ENCODE assay signal across 31 cellular contexts in the genomic region with DNA sequence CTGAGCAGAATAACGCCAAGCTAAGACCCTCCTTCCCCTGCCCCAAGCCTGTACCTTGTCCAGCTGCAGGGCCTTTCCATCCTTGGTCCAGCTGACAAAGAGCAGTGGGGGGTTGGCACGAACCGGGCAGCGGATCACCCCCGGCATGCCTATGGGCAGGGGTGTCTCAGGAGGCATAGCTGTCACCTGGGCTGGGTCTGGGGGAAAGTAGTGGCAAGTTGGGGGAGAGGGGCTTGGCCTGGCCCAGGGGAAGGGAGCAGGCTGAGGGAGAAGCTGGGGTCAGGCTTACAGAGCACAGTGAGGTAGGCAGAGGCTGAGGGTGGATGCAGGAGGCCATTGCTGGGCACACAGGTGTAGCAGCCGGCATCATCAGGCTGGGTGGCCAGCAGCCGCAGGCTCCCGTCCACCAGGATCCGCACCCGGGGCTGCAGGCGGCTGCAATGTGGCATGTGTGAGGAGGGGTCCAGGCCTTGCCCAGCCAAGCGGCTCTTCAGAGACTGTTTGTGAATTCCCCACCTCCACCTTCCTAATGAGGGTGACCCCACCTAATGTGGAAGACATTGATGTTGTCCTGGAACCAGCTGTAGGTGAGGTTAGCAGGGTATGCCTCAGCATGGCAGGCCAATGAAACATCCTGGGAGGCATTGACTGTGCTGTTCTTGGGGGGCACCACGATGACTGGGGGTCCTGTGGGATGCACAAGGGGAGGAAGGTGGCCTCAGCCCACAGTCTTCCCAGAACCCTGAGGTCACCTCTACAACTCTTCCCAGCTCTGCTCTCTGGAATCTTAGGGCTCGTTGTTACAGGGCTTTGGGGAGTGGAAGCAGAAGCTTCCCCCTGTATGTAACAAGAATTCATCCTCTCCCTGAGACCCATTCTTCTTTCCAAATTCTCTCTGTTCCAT. TPM values are rescaled to one million over a fixed set of nuclear protein-coding genes. Genes with fewer than 3 reads are reported as not detected.
"Had no signal": no experiment of that assay in that cellular context is flagged by ENCODE, and none has a peak within 500 bp of the region (broad histone marks: within the 10 kb centered on the region; RNA-seq: fewer than 3 reads in every experiment).

No MANE protein-coding gene starts in this region.

- DNase-seq: activated CD4-positive, alpha-beta T cell treated with anti-CD3 and anti-CD28 coated beads for 1 hour; activated CD4-positive, alpha-beta T cell treated with anti-CD3 and anti-CD28 coated beads for 48 hours; activated CD4-positive, CD25-positive, alpha-beta regulatory T cell; activated CD8-positive, alpha-beta T cell treated with anti-CD3 and anti-CD28 coated beads for 36 hours; activated gamma-delta T cell treated with Interleukin-2 at 50 U/mL for 16 hours; activated naive CD4-positive, alpha-beta T cell treated with anti-CD3 and anti-CD28 coated beads for 36 hours; activated T-cell treated with anti-CD3 and anti-CD28 coated beads, Interleukin-2, amount 50 U/mL, for 24 hours; adrenal gland; body of pancreas; caudate nucleus; cerebellar nuclear complex; NCI-H1105; NCI-H1417 treated with DMSO at 0.1 percent for 48 hours; NCI-H187 treated with DMSO at 0.1 percent for 48 hours; NCI-H2081 treated with DMSO at 0.1 percent for 48 hours; NCI-H226; NCI-H524 treated with DMSO at 0.1 percent for 48 hours; SIG-M5; T-helper 1 cell; T1000; WERI-Rb-1 had no signal

- H3K9me3 ChIP-seq: adrenal gland, body of pancreas had no signal

- H3K4me3 ChIP-seq: adrenal gland, body of pancreas, K562 had no signal

- H3K4me3 Mint-ChIP-seq: activated CD8-positive, alpha-beta T cell treated with anti-CD3 and anti-CD28 coated beads for 36 hours; activated naive CD4-positive, alpha-beta T cell treated with anti-CD3 and anti-CD28 coated beads for 36 hours; activated T-cell treated with anti-CD3 and anti-CD28 coated beads, Interleukin-2, amount 50 U/mL, for 24 hours had no signal

- H3K27ac ChIP-seq: adrenal gland, body of pancreas, WERI-Rb-1 had no signal

- ATAC-seq: activated CD8-positive, alpha-beta T cell treated with anti-CD3 and anti-CD28 coated beads for 36 hours; activated naive CD4-positive, alpha-beta T cell treated with anti-CD3 and anti-CD28 coated beads, Interleukin-2, amount 50 U/mL, for 72 hours; body of pancreas; K562; Panc1; Right ventricle myocardium inferior; SK-N-SH treated with all-trans-retinoic acid at 6 μM for 48 hours had no signal

- H3K36me3 ChIP-seq: adrenal gland had no signal

- H3K27me3 ChIP-seq: body of pancreas had no signal

- H3K27ac Mint-ChIP-seq: activated CD8-positive, alpha-beta T cell treated with anti-CD3 and anti-CD28 coated beads for 36 hours; activated naive CD4-positive, alpha-beta T cell treated with anti-CD3 and anti-CD28 coated beads for 36 hours; activated naive CD4-positive, alpha-beta T cell treated with anti-CD3 and anti-CD28 coated beads, Interleukin-2, amount 50 U/mL, for 72 hours; activated T-cell treated with anti-CD3 and anti-CD28 coated beads, Interleukin-2, amount 50 U/mL, for 24 hours had no signal

- H3K36me3 Mint-ChIP-seq: activated naive CD4-positive, alpha-beta T cell treated with anti-CD3 and anti-CD28 coated beads, Interleukin-2, amount 50 U/mL, for 72 hours had no signal

- H3K9me3 Mint-ChIP-seq: activated CD8-positive, alpha-beta T cell treated with anti-CD3 and anti-CD28 coated beads for 36 hours; activated naive CD4-positive, alpha-beta T cell treated with anti-CD3 and anti-CD28 coated beads for 36 hours; activated naive CD4-positive, alpha-beta T cell treated with anti-CD3 and anti-CD28 coated beads, Interleukin-2, amount 50 U/mL, for 72 hours; activated T-cell treated with anti-CD3 and anti-CD28 coated beads, Interleukin-2, amount 50 U/mL, for 24 hours had no signal

RNA-seq across cellular contexts. Expression of a gene that starts 11.0 kb away (rescaled TPM):
- total RNA-seq: activated naive CD4-positive, alpha-beta T cell treated with anti-CD3 and anti-CD28 coated beads for 36 hours; activated naive CD4-positive, alpha-beta T cell treated with anti-CD3 and anti-CD28 coated beads, Interleukin-2, amount 50 U/mL, for 72 hours; NCI-H460; RPMI7951; SK-MEL-5 had no signal

RNA-seq across cellular contexts. Expression of a gene that starts 19.6 kb away (rescaled TPM):
- total RNA-seq: activated CD8-positive, alpha-beta T cell treated with anti-CD3 and anti-CD28 coated beads for 36 hours; activated naive CD4-positive, alpha-beta T cell treated with anti-CD3 and anti-CD28 coated beads for 36 hours; activated naive CD4-positive, alpha-beta T cell treated with anti-CD3 and anti-CD28 coated beads, Interleukin-2, amount 50 U/mL, for 72 hours; adrenal gland; body of pancreas; K562; M059J; NCI-H460; Right ventricle myocardium inferior; T-helper 2 cell treated with Interferon-gamma antibody and Interleukin-4, amounts not matched to agents 100 ng/mL and 5 ng/mL, for 36 hours had no signal
- polyA plus RNA-seq: adrenal gland had no signal

RNA-seq across cellular contexts. Expression of a gene that starts 34.4 kb away (rescaled TPM):
- total RNA-seq: body of pancreas had no signal
